9 cellular contexts compared by ENCODE assay signal in the genomic region with DNA sequence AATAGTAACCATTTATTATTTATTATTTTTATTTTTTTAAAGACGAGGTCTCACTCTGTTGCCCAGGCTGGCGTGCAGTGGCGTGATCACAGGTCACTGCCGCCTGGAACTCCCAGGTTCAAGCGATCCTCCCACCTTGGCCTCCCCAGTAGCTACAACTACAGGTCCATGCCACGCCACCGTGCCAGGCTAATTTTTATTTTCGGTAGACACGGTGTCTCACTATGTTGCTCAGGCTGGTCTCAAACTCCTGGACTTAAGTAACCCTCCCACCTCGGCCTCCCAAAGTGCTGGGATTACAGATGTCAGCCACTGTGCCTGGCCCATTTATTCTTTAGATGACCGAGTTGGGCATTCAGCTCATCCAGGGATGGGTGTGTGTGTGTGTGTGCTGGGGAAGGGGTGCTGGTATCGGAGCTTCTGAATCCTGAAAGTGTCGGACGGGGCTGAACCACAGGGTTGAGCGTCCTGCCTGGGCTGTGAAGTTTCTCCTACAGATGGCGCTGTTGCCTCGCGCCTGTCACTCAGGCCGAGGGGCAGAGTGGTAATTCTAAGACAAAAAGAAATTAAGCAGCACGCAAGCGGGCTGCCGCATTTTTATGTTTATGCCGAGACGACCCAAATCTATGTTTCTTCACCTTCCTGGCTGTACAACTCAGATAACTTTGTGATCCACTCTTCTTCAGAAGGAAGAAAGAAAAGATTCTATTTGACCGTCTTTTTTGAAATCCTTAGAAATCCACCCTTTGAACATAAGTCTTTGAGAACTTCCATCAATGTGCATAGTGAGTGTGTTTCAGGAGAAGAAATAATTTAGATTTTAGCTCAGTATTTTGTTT.
DNase-seq lines count a peak whose midpoint lies in the region; ATAC-seq, FAIRE-seq and TF ChIP-seq lines count a peak whose summit lies in the region.
"Had no signal": no experiment of that assay in that cellular context is flagged by ENCODE, and none has a peak within 500 bp of the region (broad histone marks: within the 10 kb centered on the region; RNA-seq: fewer than 3 reads in every experiment).

No MANE protein-coding gene starts in this region.

- no peak overlapping the region for H3K27ac ChIP-seq in H1 (ENCODE audit: low read depth, low read length)

- no peaks in the 10 kb centered on the region for H3K36me3 Mint-ChIP-seq in activated CD8-positive, alpha-beta T cell treated with anti-CD3 and anti-CD28 coated beads for 36 hours (ENCODE audit: low read depth)
- no peaks in the 10 kb centered on the region for H3K36me3 Mint-ChIP-seq in mesothelial cell of epicardium
- H3K36me3 Mint-ChIP-seq: activated naive CD8-positive, alpha-beta T cell had no signal

- no peaks in the 10 kb centered on the region; a peak in 1 of 7 replicates for H3K4me1 ChIP-seq in H1 (replicated peaks in 1 of 4; ENCODE audit: control insufficient read depth in 3 of 4, insufficient read depth in 4 of 4, low read length in 3 of 4)

- no peak overlapping the region for H3K56ac ChIP-seq in H1 (replicated peaks; ENCODE audit: insufficient read length, low read depth, low read length)

- no peak overlapping the region for H4K8ac ChIP-seq in H1 (ENCODE audit: extremely low read depth, insufficient read depth, low read length)

- H4K20me1 ChIP-seq in H1 (replicated peaks in 1 of 2; ENCODE audit: control insufficient read depth in 1 of 2, insufficient read depth in 2 of 2, low read length in 2 of 2): no peaks in the 10 kb centered on the region

- no peaks in the 10 kb centered on the region; a peak in 1 of 7 replicates for H3K27me3 ChIP-seq in H1 (replicated peaks in 1 of 4; ENCODE audit: control insufficient read depth in 3 of 4, extremely low read depth in 1 of 4, insufficient read depth in 3 of 4, low read length in 3 of 4)

- no peaks in the 10 kb centered on the region for H3K23me2 ChIP-seq in H1 (ENCODE audit: low read depth, low read length)

- H3K4me3 ChIP-seq in HFF-Myc (replicated peaks; ENCODE audit: low read depth, low read length): no peak overlapping the region
- H3K4me3 ChIP-seq in H1 (ENCODE audit: extremely low read depth in 1 of 4, insufficient read depth in 2 of 4, low read depth in 3 of 4, low read length in 4 of 4): no peak overlapping the region

- no peak overlapping the region for H2BK12ac ChIP-seq in H1 (ENCODE audit: low read depth, low read length)

- H2AK5ac ChIP-seq in H1 (ENCODE audit: low read depth, low read length): no peak overlapping the region

- no peak overlapping the region for H4K5ac ChIP-seq in H1 (ENCODE audit: insufficient read length, low read depth, low read length)

- no peaks in the 10 kb centered on the region for H3K9me3 ChIP-seq in H1 (ENCODE audit: insufficient read depth in 2 of 2, low read depth in 1 of 2, low read length in 1 of 2)

- H3K23ac ChIP-seq in H1 (ENCODE audit: insufficient read length): no peak overlapping the region

- 54% methylated on average over 25 of the region's 25 CpGs; no CpG with 5 or more reads in 1 of the 2 experiments for WGBS in H1 (ENCODE audit: extremely low coverage in 1 of 2, insufficient coverage in 1 of 2, insufficient read length in 1 of 2, insufficient replicate concordance in 2 of 2, low coverage in 1 of 2, low lambda C conversion rate in 2 of 2, missing lambda C conversion rate in 1 of 2), 2 experiments

- H3K14ac ChIP-seq in H1 (ENCODE audit: insufficient read length): no peak overlapping the region

- no peak overlapping the region for H3K27ac Mint-ChIP-seq in activated CD8-positive, alpha-beta T cell treated with anti-CD3 and anti-CD28 coated beads for 36 hours
- H3K27ac Mint-ChIP-seq in mesothelial cell of epicardium: no peak overlapping the region
- H3K27ac Mint-ChIP-seq: activated naive CD8-positive, alpha-beta T cell had no signal

- no peak overlapping the region for H3K4me2 ChIP-seq in H1 (ENCODE audit: insufficient read depth in 1 of 2, low read depth in 2 of 2, low read length in 2 of 2)

- H2AFZ ChIP-seq in H1 (ENCODE audit: low read length): peak overlapping the region; percentile 87; the same call in 1 of the 2 replicates

- no peak overlapping the region for H2BK15ac ChIP-seq in H1 (ENCODE audit: low read length)

- no peaks in the 10 kb centered on the region for H3K9me3 Mint-ChIP-seq in activated CD8-positive, alpha-beta T cell treated with anti-CD3 and anti-CD28 coated beads for 36 hours
- H3K9me3 Mint-ChIP-seq in mesothelial cell of epicardium: no peaks in the 10 kb centered on the region

- FAIRE-seq in H1 (lab: Jason Lieb, UNC): no peak

- no peaks in the 10 kb centered on the region for H3K4me1 Mint-ChIP-seq in activated CD8-positive, alpha-beta T cell treated with anti-CD3 and anti-CD28 coated beads for 36 hours (ENCODE audit: low read depth)
- no peaks in the 10 kb centered on the region for H3K4me1 Mint-ChIP-seq in mesothelial cell of epicardium

- H2BK5ac ChIP-seq in H1 (ENCODE audit: low read depth, low read length): no peak overlapping the region

- no peak overlapping the region for H2BK120ac ChIP-seq in H1 (replicated peaks; ENCODE audit: low read depth, low read length)

- peak; percentile 67 for ATAC-seq in activated CD8-positive, alpha-beta T cell treated with anti-CD3 and anti-CD28 coated beads for 36 hours
- ATAC-seq in GM21786 (IDR thresholded peaks at IDR 0.05; ENCODE audit: unreplicated experiment): no peak

- POLR2A ChIA-PET in activated CD8-positive, alpha-beta T cell treated with anti-CD3 and anti-CD28 coated beads for 36 hours (lab: Charles Lee): no interaction called here
- POLR2A ChIA-PET in H1 (lab: Charles Lee; ENCODE audit: partially characterized antibody): no interaction called here

- H3K9ac ChIP-seq in H1 (replicated peaks in 1 of 4; ENCODE audit: extremely low read depth in 1 of 4, low read depth in 3 of 4, low read length in 3 of 4): no peak overlapping the region

- TF ChIP-seq CTCF in HFF-Myc (IDR thresholded peaks at IDR 0.05; ENCODE audit: low read depth, low read length, missing control alignments) (peak; percentile 92), H1 (IDR thresholded peaks at IDR 0.05; ENCODE audit: control extremely low read depth in 1 of 3, insufficient read depth in 1 of 3, low read depth in 1 of 3, low read length in 3 of 3) (peak; percentile 87 to 93 (median 92)), mesothelial cell of epicardium (IDR thresholded peaks at IDR 0.05; ENCODE audit: unreplicated experiment) (peak; percentile 91)
- TF ChIP-seq CTCF in activated CD8-positive, alpha-beta T cell treated with anti-CD3 and anti-CD28 coated beads for 36 hours (IDR thresholded peaks at IDR 0.05): peak; percentile 81

- peak; percentile 22 for DNase-seq in DMS153 (lab: John Stamatoyannopoulos, UW)
- no peak for DNase-seq in HFF-Myc (ENCODE audit: extremely low read depth, low read depth)
- peak; percentile 37 for DNase-seq in NCI-H69 (lab: John Stamatoyannopoulos, UW)
- DNase-seq in activated CD8-positive, alpha-beta T cell treated with anti-CD3 and anti-CD28 coated beads for 36 hours: peak; percentile 72
- DNase-seq in H1 (ENCODE audit: low read depth in 1 of 2, low spot score in 2 of 2): peak; percentile 34 to 90
- DNase-seq in mesothelial cell of epicardium (ENCODE audit: low spot score in 2 of 2, unreplicated experiment in 2 of 2): peak; percentile 48 to 81
- peak; percentile 38 for DNase-seq in stimulated activated CD8-positive, alpha-beta memory T cell treated with anti-CD3 and anti-CD28 coated beads, Interleukin-4, amount 100 ng/mL, for 24 hours (ENCODE audit: low read depth)

- no peaks in the 10 kb centered on the region for H3K36me3 ChIP-seq in H1 (ENCODE audit: control insufficient read depth in 2 of 4, insufficient read depth in 4 of 4, low read length in 3 of 4)

- no peaks in the 10 kb centered on the region for H3K79me2 ChIP-seq in H1 (ENCODE audit: control insufficient read depth in 1 of 2, insufficient read depth in 2 of 2, low read length in 2 of 2)

- intact Hi-C loops in activated CD8-positive, alpha-beta T cell treated with anti-CD3 and anti-CD28 coated beads for 36 hours (cut with micrococcal nuclease): loop anchor here (10.0 kb wide), 1 partner anchor 1014 kb away; no protein-coding TSS in a partner anchor

- TF ChIP-seq POLR2A in H1 (IDR thresholded peaks at IDR 0.05; ENCODE audit: control extremely low read depth in 1 of 2, low read depth in 2 of 2, low read length in 2 of 2): no peak

- peak; percentile 93 to 95 for TF ChIP-seq RAD21 in H1 (IDR thresholded peaks at IDR 0.05 in 1 of 2, conservative IDR thresholded peaks at IDR 0.05 in 1 of 2; ENCODE audit: low read depth in 2 of 2, low read length in 2 of 2)

- H3K27me3 Mint-ChIP-seq in activated CD8-positive, alpha-beta T cell treated with anti-CD3 and anti-CD28 coated beads for 36 hours: peaks cover 2% of the 10 kb centered on the region
- peaks cover 78% of the 10 kb centered on the region for H3K27me3 Mint-ChIP-seq in mesothelial cell of epicardium (ENCODE audit: low read depth)

- CTCF ChIA-PET in activated CD8-positive, alpha-beta T cell treated with anti-CD3 and anti-CD28 coated beads for 36 hours (lab: Charles Lee): interaction anchor here (0.6 to 2.7 kb wide), 20 partner anchors 10 to 1018 kb away, joined by 3 to 22 read pairs (median 4); no protein-coding TSS in a partner anchor
- CTCF ChIA-PET in H1 (lab: Charles Lee; ENCODE audit: partially characterized antibody): interaction anchor here (0.6 to 5.4 kb wide), 34 partner anchors 9 to 1052 kb away, joined by 3 to 31 read pairs (median 3); no protein-coding TSS in a partner anchor

- H3K4me3 Mint-ChIP-seq in activated CD8-positive, alpha-beta T cell treated with anti-CD3 and anti-CD28 coated beads for 36 hours: no peak overlapping the region
- H3K4me3 Mint-ChIP-seq in mesothelial cell of epicardium: no peak overlapping the region
- H3K4me3 Mint-ChIP-seq: activated naive CD8-positive, alpha-beta T cell had no signal

- H4K91ac ChIP-seq in H1 (replicated peaks; ENCODE audit: insufficient read length, low read length): no peak overlapping the region

- H3K79me1 ChIP-seq in H1 (ENCODE audit: low read depth, low read length): no peaks in the 10 kb centered on the region

- TF ChIP-seq EP300 in H1 (IDR thresholded peaks at IDR 0.05; ENCODE audit: borderline replicate concordance in 1 of 2, low read depth in 2 of 2, low read length in 2 of 2): no peak

- H3K4ac ChIP-seq in H1 (replicated peaks; ENCODE audit: insufficient read length, low read depth, low read length): no peak overlapping the region

- H3K18ac ChIP-seq in H1 (ENCODE audit: extremely low read depth, low read length): no peak overlapping the region

- no peak overlapping the region for H2BK20ac ChIP-seq in H1 (ENCODE audit: low read length)

TF ChIP-seq in H1, 55 proteins besides CTCF, POLR2A, EP300 and RAD21 (continues in another document):
- TF ChIP-seq RBBP5 (IDR thresholded peaks at IDR 0.05; ENCODE audit: borderline replicate concordance, low read depth, low read length) (no peak), HDAC2 (IDR thresholded peaks at IDR 0.05; ENCODE audit: borderline replicate concordance in 1 of 2, low read depth in 2 of 2, low read length in 2 of 2) (no peak), BCL11A (IDR thresholded peaks at IDR 0.05; ENCODE audit: low read depth in 2 of 2, low read length in 2 of 2) (no peak), POLR2AphosphoS5 (IDR thresholded peaks at IDR 0.05; ENCODE audit: low read depth, low read length) (no peak), EZH2 (IDR thresholded peaks at IDR 0.05; ENCODE audit: low read depth, low read length, severe bottlenecking) (no peak), TAF1 (IDR thresholded peaks at IDR 0.05; ENCODE audit: low read depth, low read length) (no peak), ASH2L (IDR thresholded peaks at IDR 0.05; ENCODE audit: low read length) (no peak)
